Comparison of ENCODE assay signal across 1 cellular context in the genomic region with DNA sequence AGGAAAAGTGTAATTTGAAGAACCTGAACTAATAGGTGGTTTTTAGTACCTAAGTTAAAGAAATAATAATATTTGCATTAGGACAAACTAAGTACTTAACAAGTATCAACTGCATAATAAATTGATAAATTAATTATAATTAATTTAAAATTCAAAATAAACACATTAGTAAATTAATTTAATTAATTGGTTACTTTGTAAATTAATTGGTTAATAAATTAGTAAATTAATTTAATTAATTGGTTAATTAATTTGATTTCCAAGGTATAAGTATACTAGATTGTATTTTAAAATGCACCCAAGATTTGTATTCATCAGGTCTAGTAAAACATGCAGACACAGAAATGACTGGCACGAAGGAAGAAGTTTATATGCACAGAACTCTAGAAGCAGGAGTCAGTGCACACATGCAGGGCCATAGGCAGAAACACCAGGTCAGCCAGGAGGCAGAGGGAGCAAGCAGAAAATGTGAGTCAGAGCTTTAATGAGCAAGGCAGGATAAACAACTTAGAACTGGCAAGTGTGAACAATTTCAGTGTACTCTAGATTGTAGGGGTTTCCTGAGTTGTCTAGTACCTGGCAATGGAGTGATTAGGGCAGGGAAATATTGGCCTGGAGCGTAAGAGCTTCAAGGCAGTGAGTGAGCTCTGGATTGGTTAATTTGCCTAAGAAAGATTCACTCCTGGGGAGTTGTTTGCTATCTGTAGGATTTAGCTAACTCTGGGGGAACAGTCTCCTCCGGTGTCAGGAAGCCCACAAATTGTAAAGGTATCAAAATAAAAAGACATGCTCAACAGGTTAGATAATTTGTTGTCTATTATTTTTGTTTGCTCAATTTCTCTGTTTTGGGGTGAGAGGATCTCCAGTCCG.
TF ChIP-seq lines count a peak whose summit lies in the region.

No MANE protein-coding gene starts in this region.

TF ChIP-seq in SK-N-SH treated with all-trans-retinoic acid at 6 μM for 48 hours, 23 proteins besides CTCF, POLR2A, EP300 and RAD21 (continued from another document):
- TF ChIP-seq, protein P1, sequence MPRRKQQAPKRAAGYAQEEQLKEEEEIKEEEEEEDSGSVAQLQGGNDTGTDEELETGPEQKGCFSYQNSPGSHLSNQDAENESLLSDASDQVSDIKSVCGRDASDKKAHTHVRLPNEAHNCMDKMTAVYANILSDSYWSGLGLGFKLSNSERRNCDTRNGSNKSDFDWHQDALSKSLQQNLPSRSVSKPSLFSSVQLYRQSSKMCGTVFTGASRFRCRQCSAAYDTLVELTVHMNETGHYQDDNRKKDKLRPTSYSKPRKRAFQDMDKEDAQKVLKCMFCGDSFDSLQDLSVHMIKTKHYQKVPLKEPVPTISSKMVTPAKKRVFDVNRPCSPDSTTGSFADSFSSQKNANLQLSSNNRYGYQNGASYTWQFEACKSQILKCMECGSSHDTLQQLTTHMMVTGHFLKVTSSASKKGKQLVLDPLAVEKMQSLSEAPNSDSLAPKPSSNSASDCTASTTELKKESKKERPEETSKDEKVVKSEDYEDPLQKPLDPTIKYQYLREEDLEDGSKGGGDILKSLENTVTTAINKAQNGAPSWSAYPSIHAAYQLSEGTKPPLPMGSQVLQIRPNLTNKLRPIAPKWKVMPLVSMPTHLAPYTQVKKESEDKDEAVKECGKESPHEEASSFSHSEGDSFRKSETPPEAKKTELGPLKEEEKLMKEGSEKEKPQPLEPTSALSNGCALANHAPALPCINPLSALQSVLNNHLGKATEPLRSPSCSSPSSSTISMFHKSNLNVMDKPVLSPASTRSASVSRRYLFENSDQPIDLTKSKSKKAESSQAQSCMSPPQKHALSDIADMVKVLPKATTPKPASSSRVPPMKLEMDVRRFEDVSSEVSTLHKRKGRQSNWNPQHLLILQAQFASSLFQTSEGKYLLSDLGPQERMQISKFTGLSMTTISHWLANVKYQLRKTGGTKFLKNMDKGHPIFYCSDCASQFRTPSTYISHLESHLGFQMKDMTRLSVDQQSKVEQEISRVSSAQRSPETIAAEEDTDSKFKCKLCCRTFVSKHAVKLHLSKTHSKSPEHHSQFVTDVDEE (CRISPR knock-in tag; IDR thresholded peaks at IDR 0.05), result no peak
- TF ChIP-seq ESRRG (CRISPR knock-in tag; IDR thresholded peaks at IDR 0.05) (no peak), SNAI2 (CRISPR knock-in tag; IDR thresholded peaks at IDR 0.05) (no peak)
